Comparison of ENCODE assay signal across 1 cellular context in genomic region chr4:113759696-113760093, GRCh38.
TF ChIP-seq lines count a peak whose summit lies in the region.

No MANE protein-coding gene starts in this region.

TF ChIP-seq in GM12878, 131 proteins besides CTCF, POLR2A, EP300 and RAD21 (continued from another document):
- TF ChIP-seq, protein P1, sequence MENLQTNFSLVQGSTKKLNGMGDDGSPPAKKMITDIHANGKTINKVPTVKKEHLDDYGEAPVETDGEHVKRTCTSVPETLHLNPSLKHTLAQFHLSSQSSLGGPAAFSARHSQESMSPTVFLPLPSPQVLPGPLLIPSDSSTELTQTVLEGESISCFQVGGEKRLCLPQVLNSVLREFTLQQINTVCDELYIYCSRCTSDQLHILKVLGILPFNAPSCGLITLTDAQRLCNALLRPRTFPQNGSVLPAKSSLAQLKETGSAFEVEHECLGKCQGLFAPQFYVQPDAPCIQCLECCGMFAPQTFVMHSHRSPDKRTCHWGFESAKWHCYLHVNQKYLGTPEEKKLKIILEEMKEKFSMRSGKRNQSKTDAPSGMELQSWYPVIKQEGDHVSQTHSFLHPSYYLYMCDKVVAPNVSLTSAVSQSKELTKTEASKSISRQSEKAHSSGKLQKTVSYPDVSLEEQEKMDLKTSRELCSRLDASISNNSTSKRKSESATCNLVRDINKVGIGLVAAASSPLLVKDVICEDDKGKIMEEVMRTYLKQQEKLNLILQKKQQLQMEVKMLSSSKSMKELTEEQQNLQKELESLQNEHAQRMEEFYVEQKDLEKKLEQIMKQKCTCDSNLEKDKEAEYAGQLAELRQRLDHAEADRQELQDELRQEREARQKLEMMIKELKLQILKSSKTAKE (IDR thresholded peaks at IDR 0.05; ENCODE audit: low read depth, poor library complexity, severe bottlenecking): peak; percentile 25
- TF ChIP-seq IKZF1 (conservative IDR thresholded peaks at IDR 0.05) (no peak), NR2C1 (IDR thresholded peaks at IDR 0.05) (no peak)
- TF ChIP-seq, protein P2, sequence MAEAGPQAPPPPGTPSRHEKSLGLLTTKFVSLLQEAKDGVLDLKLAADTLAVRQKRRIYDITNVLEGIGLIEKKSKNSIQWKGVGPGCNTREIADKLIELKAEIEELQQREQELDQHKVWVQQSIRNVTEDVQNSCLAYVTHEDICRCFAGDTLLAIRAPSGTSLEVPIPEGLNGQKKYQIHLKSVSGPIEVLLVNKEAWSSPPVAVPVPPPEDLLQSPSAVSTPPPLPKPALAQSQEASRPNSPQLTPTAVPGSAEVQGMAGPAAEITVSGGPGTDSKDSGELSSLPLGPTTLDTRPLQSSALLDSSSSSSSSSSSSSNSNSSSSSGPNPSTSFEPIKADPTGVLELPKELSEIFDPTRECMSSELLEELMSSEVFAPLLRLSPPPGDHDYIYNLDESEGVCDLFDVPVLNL (IDR thresholded peaks at IDR 0.05; ENCODE audit: low read depth, low read length): no peak
